In genomic region chr2:24903527-24904103, GRCh38 we compare ENCODE assay signal across 16 cellular contexts. TPM values are rescaled to one million over a fixed set of nuclear protein-coding genes. Genes with fewer than 3 reads are reported as not detected.
DNase-seq lines count a peak whose midpoint lies in the region; ATAC-seq and TF ChIP-seq lines count a peak whose summit lies in the region.
"Had no signal": no experiment of that assay in that cellular context is flagged by ENCODE, and none has a peak within 500 bp of the region (broad histone marks: within the 10 kb centered on the region; RNA-seq: fewer than 3 reads in every experiment).

No MANE protein-coding gene starts in this region.

- H3K14ac ChIP-seq in neuronal stem cell (ENCODE audit: low read length) = no peak overlapping the region

- no peak overlapping the region for H3K18ac ChIP-seq in neuronal stem cell (ENCODE audit: low read length)

- TF ChIP-seq CTCF in chondrocyte (IDR thresholded peaks at IDR 0.05) = no peak

- H3K4me1 Mint-ChIP-seq in chondrocyte (ENCODE audit: low read depth) = peaks cover 6% of the 10 kb centered on the region
- H3K4me1 Mint-ChIP-seq in CD8-positive, alpha-beta memory T cell = peaks cover 2 to 5% (median 2%) of the 10 kb centered on the region in 3 donors

- no CpG with 5 or more reads among the region's 14 CpGs for WGBS in neuronal stem cell (ENCODE audit: extremely low coverage in 2 of 2, insufficient read length in 2 of 2, insufficient replicate concordance in 1 of 2), 2 donors

- no peak overlapping the region for H2AFZ ChIP-seq in neuronal stem cell (ENCODE audit: low read length)
- H2AFZ ChIP-seq: GM23248 had no signal

- H3K4me3 ChIP-seq in neuronal stem cell (ENCODE audit: low read length in 2 of 2) = no peak overlapping the region
- no peak overlapping the region for H3K4me3 ChIP-seq in CD8-positive, alpha-beta memory T cell (ENCODE audit: low read length)
- H3K4me3 ChIP-seq: GM23248 had no signal

- no peak overlapping the region for H4K8ac ChIP-seq in neuronal stem cell (ENCODE audit: low read depth, low read length)

- H3K9me3 ChIP-seq in neuronal stem cell (replicated peaks in 1 of 2; ENCODE audit: control insufficient read depth in 2 of 2, insufficient read depth in 1 of 2, low read depth in 1 of 2, low read length in 2 of 2) = peaks cover 0 to 3% of the 10 kb centered on the region in 2 donors
- no peaks in the 10 kb centered on the region for H3K9me3 ChIP-seq in CD8-positive, alpha-beta memory T cell (ENCODE audit: low read length)
- H3K9me3 ChIP-seq: Caco-2 had no signal

- H2AK5ac ChIP-seq in neuronal stem cell (ENCODE audit: low read depth, low read length) = no peak overlapping the region

- no peak overlapping the region for H3K4me3 Mint-ChIP-seq in chondrocyte (ENCODE audit: unreplicated experiment)
- peak overlapping the region in 1 of 7 donors; percentile 45 for H3K4me3 Mint-ChIP-seq in CD8-positive, alpha-beta memory T cell
- H3K4me3 Mint-ChIP-seq: CD8-positive, alpha-beta T cell; HFFc6 had no signal

- CTCF ChIA-PET in CD8-positive, alpha-beta memory T cell (lab: Charles Lee) = no interaction called here

- H2BK12ac ChIP-seq in neuronal stem cell (ENCODE audit: low read length) = no peak overlapping the region

- ATAC-seq in GM18861 (IDR thresholded peaks at IDR 0.05; ENCODE audit: unreplicated experiment) = no peak
- ATAC-seq: CD8-positive, alpha-beta T cell had no signal

- no peak overlapping the region for H3K27ac ChIP-seq in neuronal stem cell (replicated peaks; ENCODE audit: low read length)
- H3K27ac ChIP-seq in CD8-positive, alpha-beta memory T cell (ENCODE audit: low read depth, low read length) = no peak overlapping the region
- H3K27ac ChIP-seq: 22Rv1, GM23248 had no signal

- no peak overlapping the region for H2BK120ac ChIP-seq in neuronal stem cell (ENCODE audit: low read depth, low read length)

- no peaks in the 10 kb centered on the region for H3K27me3 ChIP-seq in neuronal stem cell (ENCODE audit: control insufficient read depth in 3 of 3, insufficient read depth in 3 of 3, low read depth in 1 of 3, low read length in 3 of 3)
- H3K27me3 ChIP-seq in CD8-positive, alpha-beta memory T cell (ENCODE audit: insufficient read depth, low read length, poor library complexity, severe bottlenecking) = no peaks in the 10 kb centered on the region

- H3K4ac ChIP-seq in neuronal stem cell (ENCODE audit: low read length) = no peak overlapping the region

- H3K36me3 ChIP-seq in neuronal stem cell (replicated peaks in 1 of 2; ENCODE audit: control insufficient read depth in 2 of 2, insufficient read depth in 2 of 2, low read length in 2 of 2) = peaks cover 7 to 50% of the 10 kb centered on the region in 2 donors
- H3K36me3 ChIP-seq in CD8-positive, alpha-beta memory T cell (ENCODE audit: insufficient read depth, low read length) = no peaks in the 10 kb centered on the region

- H3K27ac Mint-ChIP-seq in chondrocyte (ENCODE audit: unreplicated experiment) = no peak overlapping the region
- H3K27ac Mint-ChIP-seq in CD8-positive, alpha-beta memory T cell = no peak overlapping the region
- H3K27ac Mint-ChIP-seq: CD8-positive, alpha-beta T cell; HFFc6 had no signal

- DNase-seq in activated effector memory CD4-positive, alpha-beta T cell treated with anti-CD3 and anti-CD28 coated beads, Interleukin-2, amount 50 U/mL, for 16 hours = peak; percentile 33
- no peak for DNase-seq in activated effector memory CD4-positive, alpha-beta T cell treated with Interleukin-2 at 50 U/mL for 16 hours
- peak; percentile 55 for DNase-seq in chondrocyte (ENCODE audit: low spot score)
- DNase-seq in neuronal stem cell (ENCODE audit: low spot score) = no peak
- no peak for DNase-seq in CD8-positive, alpha-beta memory T cell
- no peak for DNase-seq in RKO (ENCODE audit: low spot score)
- no peak for DNase-seq in DMS79 treated with DMSO at 0.1 percent for 48 hours (lab: John Stamatoyannopoulos, UW)
- DNase-seq: Caco-2; CD8-positive, alpha-beta T cell; GF-D8; GM23248; HCEC 1CT; HFFc6 had no signal

- peaks cover 6% of the 10 kb centered on the region for H3K79me1 ChIP-seq in neuronal stem cell (ENCODE audit: low read depth, low read length)

- POLR2A ChIA-PET in CD8-positive, alpha-beta memory T cell (lab: Charles Lee) = no interaction called here

- no peak overlapping the region for H3K4me2 ChIP-seq in neuronal stem cell (ENCODE audit: insufficient read depth, low read length, poor library complexity, severe bottlenecking)

- no peak overlapping the region for H3K23ac ChIP-seq in neuronal stem cell (ENCODE audit: low read depth, low read length, poor library complexity)

- peaks cover 11% of the 10 kb centered on the region for H3K36me3 Mint-ChIP-seq in chondrocyte (ENCODE audit: low read depth)
- H3K36me3 Mint-ChIP-seq in CD8-positive, alpha-beta memory T cell = peaks cover 15 to 19% (median 17%) of the 10 kb centered on the region in 3 donors

- H2BK15ac ChIP-seq in neuronal stem cell (ENCODE audit: low read length) = no peak overlapping the region

- H3K27me3 Mint-ChIP-seq in chondrocyte (ENCODE audit: low read depth) = no peaks in the 10 kb centered on the region
- no peaks in the 10 kb centered on the region for H3K27me3 Mint-ChIP-seq in CD8-positive, alpha-beta memory T cell

- no peaks in the 10 kb centered on the region for H3K9me3 Mint-ChIP-seq in chondrocyte (ENCODE audit: low read depth)
- no peaks in the 10 kb centered on the region for H3K9me3 Mint-ChIP-seq in CD8-positive, alpha-beta memory T cell
- H3K9me3 Mint-ChIP-seq: CD14-positive monocyte; CD8-positive, alpha-beta T cell; HFFc6 had no signal

- H3K4me1 ChIP-seq in neuronal stem cell (ENCODE audit: control insufficient read depth in 2 of 2, insufficient read depth in 1 of 2, low read depth in 1 of 2, low read length in 2 of 2) = peaks cover 0 to 3% of the 10 kb centered on the region in 2 donors
- no peaks in the 10 kb centered on the region for H3K4me1 ChIP-seq in CD8-positive, alpha-beta memory T cell (ENCODE audit: insufficient read depth, low read length)
- H3K4me1 ChIP-seq: Caco-2 had no signal

- no peak overlapping the region for H4K91ac ChIP-seq in neuronal stem cell (ENCODE audit: low read depth, low read length, poor library complexity)

- H3K9ac ChIP-seq in neuronal stem cell (ENCODE audit: low read depth, low read length, poor library complexity) = peak overlapping the region; percentile 44
- H3K9ac ChIP-seq: GM23248 had no signal

- H2BK5ac ChIP-seq in neuronal stem cell (ENCODE audit: low read length) = no peak overlapping the region

RNA-seq across cellular contexts. Expression of gene ADCY3, which starts 16.4 kb away (rescaled TPM):
- total RNA-seq in chondrocyte = 57.5 to 69.3 TPM (median 62.6 TPM) in 3 replicates
- 31.1 TPM for polyA plus RNA-seq in neuronal stem cell (2013, experiment 1 of 2)
- polyA plus RNA-seq in neuronal stem cell (2013, experiment 2 of 2) = 29.1 TPM
- 10 to 100 TPM; 90.9 to 95.4 TPM for total RNA-seq in CD8-positive, alpha-beta memory T cell
- 8.8 TPM for polyA plus RNA-seq in CD8-positive, alpha-beta memory T cell

Comparison
In these comparisons a context has a peak if more than half of its experiments do, and no peak if none do; other contexts are left out.
1. DNase-seq: peak in activated effector memory CD4-positive, alpha-beta T cell treated with anti-CD3 and anti-CD28 coated beads, Interleukin-2, amount 50 U/mL, for 16 hours (single experiment) and chondrocyte (single experiment); none in activated effector memory CD4-positive, alpha-beta T cell treated with Interleukin-2 at 50 U/mL for 16 hours (single experiment), neuronal stem cell (single experiment), CD8-positive, alpha-beta memory T cell (0 of 5), RKO (single experiment) and DMS79 treated with DMSO at 0.1 percent for 48 hours (single experiment).